1 cellular context compared by ENCODE assay signal in the genomic region with DNA sequence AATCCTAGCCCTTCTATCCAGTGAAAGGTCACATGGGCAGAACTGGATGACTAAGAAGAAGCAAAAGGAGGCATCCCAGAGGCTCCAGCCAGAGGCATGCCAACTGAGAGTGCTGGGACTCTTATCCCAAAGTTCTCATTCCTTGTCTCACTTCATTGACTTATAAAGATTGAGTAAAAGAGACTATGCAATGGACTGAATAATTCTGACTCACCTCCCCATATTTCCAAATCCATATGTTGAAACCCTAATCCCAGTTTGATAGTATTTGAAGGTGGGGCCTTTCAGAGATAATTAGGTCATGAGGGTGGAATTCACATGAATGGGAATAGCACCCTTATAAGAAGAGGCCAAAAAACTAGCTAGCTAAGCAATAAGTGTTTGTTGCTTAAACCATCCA.
TF ChIP-seq lines count a peak whose summit lies in the region.

No MANE protein-coding gene starts in this region.

TF ChIP-seq in SK-N-SH, 30 proteins besides CTCF, POLR2A, EP300 and RAD21 (continued from another document):
- TF ChIP-seq, protein P1, sequence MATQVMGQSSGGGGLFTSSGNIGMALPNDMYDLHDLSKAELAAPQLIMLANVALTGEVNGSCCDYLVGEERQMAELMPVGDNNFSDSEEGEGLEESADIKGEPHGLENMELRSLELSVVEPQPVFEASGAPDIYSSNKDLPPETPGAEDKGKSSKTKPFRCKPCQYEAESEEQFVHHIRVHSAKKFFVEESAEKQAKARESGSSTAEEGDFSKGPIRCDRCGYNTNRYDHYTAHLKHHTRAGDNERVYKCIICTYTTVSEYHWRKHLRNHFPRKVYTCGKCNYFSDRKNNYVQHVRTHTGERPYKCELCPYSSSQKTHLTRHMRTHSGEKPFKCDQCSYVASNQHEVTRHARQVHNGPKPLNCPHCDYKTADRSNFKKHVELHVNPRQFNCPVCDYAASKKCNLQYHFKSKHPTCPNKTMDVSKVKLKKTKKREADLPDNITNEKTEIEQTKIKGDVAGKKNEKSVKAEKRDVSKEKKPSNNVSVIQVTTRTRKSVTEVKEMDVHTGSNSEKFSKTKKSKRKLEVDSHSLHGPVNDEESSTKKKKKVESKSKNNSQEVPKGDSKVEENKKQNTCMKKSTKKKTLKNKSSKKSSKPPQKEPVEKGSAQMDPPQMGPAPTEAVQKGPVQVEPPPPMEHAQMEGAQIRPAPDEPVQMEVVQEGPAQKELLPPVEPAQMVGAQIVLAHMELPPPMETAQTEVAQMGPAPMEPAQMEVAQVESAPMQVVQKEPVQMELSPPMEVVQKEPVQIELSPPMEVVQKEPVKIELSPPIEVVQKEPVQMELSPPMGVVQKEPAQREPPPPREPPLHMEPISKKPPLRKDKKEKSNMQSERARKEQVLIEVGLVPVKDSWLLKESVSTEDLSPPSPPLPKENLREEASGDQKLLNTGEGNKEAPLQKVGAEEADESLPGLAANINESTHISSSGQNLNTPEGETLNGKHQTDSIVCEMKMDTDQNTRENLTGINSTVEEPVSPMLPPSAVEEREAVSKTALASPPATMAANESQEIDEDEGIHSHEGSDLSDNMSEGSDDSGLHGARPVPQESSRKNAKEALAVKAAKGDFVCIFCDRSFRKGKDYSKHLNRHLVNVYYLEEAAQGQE (IDR thresholded peaks at IDR 0.05; ENCODE audit: low read depth, low read length): no peak
- TF ChIP-seq, protein P2, sequence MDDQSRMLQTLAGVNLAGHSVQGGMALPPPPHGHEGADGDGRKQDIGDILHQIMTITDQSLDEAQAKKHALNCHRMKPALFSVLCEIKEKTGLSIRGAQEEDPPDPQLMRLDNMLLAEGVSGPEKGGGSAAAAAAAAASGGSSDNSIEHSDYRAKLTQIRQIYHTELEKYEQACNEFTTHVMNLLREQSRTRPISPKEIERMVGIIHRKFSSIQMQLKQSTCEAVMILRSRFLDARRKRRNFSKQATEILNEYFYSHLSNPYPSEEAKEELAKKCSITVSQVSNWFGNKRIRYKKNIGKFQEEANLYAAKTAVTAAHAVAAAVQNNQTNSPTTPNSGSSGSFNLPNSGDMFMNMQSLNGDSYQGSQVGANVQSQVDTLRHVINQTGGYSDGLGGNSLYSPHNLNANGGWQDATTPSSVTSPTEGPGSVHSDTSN (IDR thresholded peaks at IDR 0.05): no peak
- TF ChIP-seq, protein P3, sequence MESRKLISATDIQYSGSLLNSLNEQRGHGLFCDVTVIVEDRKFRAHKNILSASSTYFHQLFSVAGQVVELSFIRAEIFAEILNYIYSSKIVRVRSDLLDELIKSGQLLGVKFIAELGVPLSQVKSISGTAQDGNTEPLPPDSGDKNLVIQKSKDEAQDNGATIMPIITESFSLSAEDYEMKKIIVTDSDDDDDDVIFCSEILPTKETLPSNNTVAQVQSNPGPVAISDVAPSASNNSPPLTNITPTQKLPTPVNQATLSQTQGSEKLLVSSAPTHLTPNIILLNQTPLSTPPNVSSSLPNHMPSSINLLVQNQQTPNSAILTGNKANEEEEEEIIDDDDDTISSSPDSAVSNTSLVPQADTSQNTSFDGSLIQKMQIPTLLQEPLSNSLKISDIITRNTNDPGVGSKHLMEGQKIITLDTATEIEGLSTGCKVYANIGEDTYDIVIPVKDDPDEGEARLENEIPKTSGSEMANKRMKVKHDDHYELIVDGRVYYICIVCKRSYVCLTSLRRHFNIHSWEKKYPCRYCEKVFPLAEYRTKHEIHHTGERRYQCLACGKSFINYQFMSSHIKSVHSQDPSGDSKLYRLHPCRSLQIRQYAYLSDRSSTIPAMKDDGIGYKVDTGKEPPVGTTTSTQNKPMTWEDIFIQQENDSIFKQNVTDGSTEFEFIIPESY (IDR thresholded peaks at IDR 0.05; ENCODE audit: borderline replicate concordance, low read depth): no peak
- no peak for TF ChIP-seq EZH2phosphoT487 (IDR thresholded peaks at IDR 0.05; ENCODE audit: borderline replicate concordance, low read depth)
- TF ChIP-seq, protein P4, sequence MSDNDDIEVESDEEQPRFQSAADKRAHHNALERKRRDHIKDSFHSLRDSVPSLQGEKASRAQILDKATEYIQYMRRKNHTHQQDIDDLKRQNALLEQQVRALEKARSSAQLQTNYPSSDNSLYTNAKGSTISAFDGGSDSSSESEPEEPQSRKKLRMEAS (IDR thresholded peaks at IDR 0.05; ENCODE audit: low read depth): no peak
